ENCODE assay signal across 8 cellular contexts in the genomic region with DNA sequence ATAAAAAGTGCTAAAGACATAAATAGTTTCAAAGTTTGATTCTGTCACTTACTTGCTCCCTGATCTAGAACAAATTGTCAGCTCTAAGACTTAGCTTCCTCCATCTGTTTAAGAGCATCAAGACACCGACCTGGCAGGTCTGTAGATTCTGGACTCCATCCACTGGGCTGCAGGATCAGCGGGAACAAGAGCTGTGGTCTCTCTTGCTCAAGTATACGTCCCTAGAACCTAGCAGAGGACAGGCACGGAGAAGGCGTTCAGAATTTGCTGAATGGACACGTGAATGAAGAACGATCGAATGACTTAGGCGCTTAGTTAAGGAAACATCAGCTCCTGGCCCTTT. TPM values are rescaled to one million over a fixed set of nuclear protein-coding genes. Genes with fewer than 3 reads are reported as not detected.
DNase-seq lines count a peak whose midpoint lies in the region; ATAC-seq and TF ChIP-seq lines count a peak whose summit lies in the region.

No MANE protein-coding gene starts in this region.

- no peaks in the 10 kb centered on the region for H3K4me1 Mint-ChIP-seq in central memory CD8-positive, alpha-beta T cell

- H3K27ac Mint-ChIP-seq in central memory CD8-positive, alpha-beta T cell (ENCODE audit: low read depth) = no peak overlapping the region

- WGBS in mesodermal cell (ENCODE audit: insufficient coverage in 2 of 2), 2 experiments = 4% methylated on average over 6 to 9 of the region's 9 CpGs

- no peaks in the 10 kb centered on the region for H4K20me1 ChIP-seq in Karpas-422 (ENCODE audit: insufficient read depth, low read depth, low read length)

- H2AFZ ChIP-seq in Karpas-422 (ENCODE audit: low read length) = no peak overlapping the region

- H3K4me1 ChIP-seq in mesodermal cell (ENCODE audit: control insufficient read depth, insufficient read depth, low read length, poor library complexity, severe bottlenecking) = peaks cover 5% of the 10 kb centered on the region
- H3K4me1 ChIP-seq in Karpas-422 (ENCODE audit: low read length) = no peaks in the 10 kb centered on the region

- H3K27me3 ChIP-seq in Karpas-422 (ENCODE audit: low read length) = no peaks in the 10 kb centered on the region

- no peaks in the 10 kb centered on the region for H3K36me3 Mint-ChIP-seq in central memory CD8-positive, alpha-beta T cell (ENCODE audit: insufficient read depth)

- peak overlapping the region; percentile 74 for H3K4me3 ChIP-seq in mesodermal cell (ENCODE audit: extremely low read depth, insufficient read depth, low read length, poor library complexity, severe bottlenecking)
- H3K4me3 ChIP-seq in Karpas-422 (ENCODE audit: low read length) = no peak overlapping the region

- H3K27me3 Mint-ChIP-seq in central memory CD8-positive, alpha-beta T cell = peaks cover 44% of the 10 kb centered on the region

- H3K79me2 ChIP-seq in Karpas-422 (ENCODE audit: low read length) = no peaks in the 10 kb centered on the region

- peaks cover 33% of the 10 kb centered on the region for H3K36me3 ChIP-seq in mesodermal cell (ENCODE audit: control insufficient read depth, insufficient read depth, low read length)
- no peaks in the 10 kb centered on the region for H3K36me3 ChIP-seq in Karpas-422 (ENCODE audit: insufficient read depth, low read length)

- in situ Hi-C loops in Caki2 (cut with HindIII; ENCODE audit: low pct_unique_long_range_greater_than_20kb, low sequenced_read_pairs) = no loop called here

- H3K9me3 Mint-ChIP-seq in central memory CD8-positive, alpha-beta T cell = no peaks in the 10 kb centered on the region

- CTCF ChIA-PET in GM10248 (lab: Yijun Ruan, JAX) = interaction anchor here (0.7 to 1.4 kb wide), 3 partner anchors 10 to 19 kb away, joined by 3 read pairs; no protein-coding TSS in a partner anchor

- ATAC-seq in central memory CD8-positive, alpha-beta T cell (replicated peaks; ENCODE audit: extremely low read depth, poor library complexity, severe bottlenecking) = no peak

- DNase-seq in Caki2 (ENCODE audit: low read depth) = peak; percentile 56
- DNase-seq in NCI-H1105 treated with DMSO at 0.1 percent for 48 hours (lab: John Stamatoyannopoulos, UW) = peak; percentile 14
- no peak for DNase-seq in central memory CD8-positive, alpha-beta T cell (ENCODE audit: low spot score in 2 of 2)
- DNase-seq in DMS114 treated with DMSO at 0.1 percent for 48 hours (lab: John Stamatoyannopoulos, UW; ENCODE audit: unreplicated experiment) = no peak
- DNase-seq in Karpas-422 = no peak
- no peak for DNase-seq in GM10248 (ENCODE audit: extremely low spot score)
- DNase-seq in HK-2 (ENCODE audit: unreplicated experiment) = no peak

- H3K9ac ChIP-seq in Karpas-422 (ENCODE audit: low read length) = no peak overlapping the region

- POLR2A ChIA-PET in GM10248 (lab: Yijun Ruan, JAX) = no interaction called here

- H3K9me2 ChIP-seq in Karpas-422 (replicated peaks; ENCODE audit: insufficient read depth, low read length) = no peaks in the 10 kb centered on the region

- H3K9me3 ChIP-seq in mesodermal cell (ENCODE audit: control insufficient read depth, low read length) (no peaks in the 10 kb centered on the region), Karpas-422 (ENCODE audit: low read length) (no peaks in the 10 kb centered on the region)

- peak overlapping the region; percentile 59 for H3K4me3 Mint-ChIP-seq in central memory CD8-positive, alpha-beta T cell

- H3K27ac ChIP-seq in mesodermal cell (ENCODE audit: low read depth, low read length, severe bottlenecking) (peak overlapping the region; percentile 85), Karpas-422 (ENCODE audit: low read length) (no peak overlapping the region)

- H3K4me2 ChIP-seq in Karpas-422 (ENCODE audit: low read depth, low read length, poor library complexity, severe bottlenecking) = no peak overlapping the region

- TF ChIP-seq CTCF in GM10248 (IDR thresholded peaks at IDR 0.05; ENCODE audit: control extremely low read depth, extremely low read depth, low read depth, missing control alignments) = no peak

RNA-seq across cellular contexts. Expression of a gene that starts 1.1 kb away (rescaled TPM):
- 12.0 and 13.0 TPM in 2 replicates for total RNA-seq in Caki2 (2014; rRNA removed; shearing (Covaris generic); ENCODE audit: low replicate concordance)
- 36.6 TPM for polyA plus RNA-seq in mesodermal cell (2013, experiment 1 of 2)
- polyA plus RNA-seq in mesodermal cell (2013, experiment 2 of 2) = 40.4 TPM
- not detected in 2 replicates for total RNA-seq in Karpas-422 (2014; rRNA removed; shearing (Covaris generic); ENCODE audit: low replicate concordance)

RNA-seq across cellular contexts. Expression of a gene that starts 33.5 kb away (rescaled TPM):
- total RNA-seq in Caki2 (2014; rRNA removed; shearing (Covaris generic); ENCODE audit: low replicate concordance) = 11.8 and 12.2 TPM in 2 replicates
- polyA plus RNA-seq in mesodermal cell (2013, experiment 1 of 2) = 25.1 TPM
- polyA plus RNA-seq in mesodermal cell (2013, experiment 2 of 2) = 28.1 TPM
- total RNA-seq in Karpas-422 (2014; rRNA removed; shearing (Covaris generic); ENCODE audit: low replicate concordance) = 12.0 and 19.7 TPM in 2 replicates

Comparison
In these comparisons a context has a peak if more than half of its experiments do, and no peak if none do; other contexts are left out.
1. DNase-seq: peak in Caki2 (single experiment) and NCI-H1105 treated with DMSO at 0.1 percent for 48 hours (single experiment); none in central memory CD8-positive, alpha-beta T cell (0 of 2), DMS114 treated with DMSO at 0.1 percent for 48 hours (single experiment), Karpas-422 (single experiment), GM10248 (single experiment) and HK-2 (single experiment).
2. RNA of a gene that starts 1.1 kb away (total RNA-seq): 12.0 to 13.0 TPM in Caki2; not detected in Karpas-422; every median in the first group is over 10 times any median in the second.